In the genomic region with DNA sequence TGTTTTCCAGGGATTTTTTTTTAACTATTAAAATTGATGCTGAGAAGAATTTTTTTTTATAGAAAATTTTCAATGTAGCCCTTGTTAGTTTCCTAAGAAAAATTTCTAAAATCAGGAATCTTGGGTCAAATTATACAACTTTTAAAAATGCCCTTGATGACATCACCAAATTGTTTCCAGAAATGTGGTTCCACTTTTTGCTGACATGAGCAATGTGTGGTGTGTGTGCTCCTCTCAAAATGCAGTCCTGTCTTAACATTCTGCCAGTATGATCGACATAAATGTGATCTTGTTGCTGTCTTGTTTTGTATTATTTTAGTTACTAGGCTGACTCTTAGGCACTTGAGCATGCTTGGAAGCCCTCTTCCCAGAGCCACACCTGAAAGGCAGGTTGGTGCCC, we compare ENCODE assay signal across 2 cellular contexts.
TF ChIP-seq lines count a peak whose summit lies in the region.

No MANE protein-coding gene starts in this region.

TF ChIP-seq in A549, 52 proteins besides CTCF, POLR2A, EP300 and RAD21:
- peak; percentile 77 for TF ChIP-seq MAFK (IDR thresholded peaks at IDR 0.05; ENCODE audit: partially characterized antibody)
- TF ChIP-seq FOSL2 (IDR thresholded peaks at IDR 0.05) = no peak
- TF ChIP-seq FOSL2 (CRISPR knock-in tag; IDR thresholded peaks at IDR 0.05) = no peak

TF ChIP-seq in IMR-90, 13 proteins besides CTCF, POLR2A, EP300 and RAD21:
- TF ChIP-seq RCOR1 (IDR thresholded peaks at IDR 0.05; ENCODE audit: insufficient replicate concordance, low read length) (no peak), MAFK (IDR thresholded peaks at IDR 0.05; ENCODE audit: low read depth, low read length) (peak; percentile 43)
